In the genomic region with DNA sequence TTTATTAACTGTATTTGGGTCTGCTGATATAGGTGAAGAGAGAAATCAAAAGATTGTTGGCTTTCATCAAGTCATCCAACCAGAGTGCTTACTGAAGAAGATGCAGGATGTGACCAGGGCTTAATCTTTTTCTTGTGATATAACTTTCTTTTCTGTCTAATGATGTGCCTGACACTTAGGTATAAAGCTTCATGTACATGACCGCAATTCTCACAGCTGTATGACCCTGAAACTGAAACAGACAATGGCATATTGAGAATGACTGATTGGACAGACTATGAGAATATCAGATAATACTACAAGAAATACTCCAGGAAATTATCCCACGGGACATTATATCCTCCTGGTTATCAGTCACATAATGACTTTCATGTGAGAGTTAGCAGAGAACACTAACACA, we compare ENCODE assay signal across 32 cellular contexts.
"Had no signal": no experiment of that assay in that cellular context is flagged by ENCODE, and none has a peak within 500 bp of the region (broad histone marks: within the 10 kb centered on the region; RNA-seq: fewer than 3 reads in every experiment).

No MANE protein-coding gene starts in this region.

- H3K9ac ChIP-seq: SK-N-SH had no signal

- H3K4me2 ChIP-seq: PC-9, SK-N-SH had no signal

- H3K27ac ChIP-seq: PC-9, RWPE1, SJCRH30 had no signal

- H3K9me3 ChIP-seq: SJCRH30, SK-N-SH had no signal

- H3K27me3 ChIP-seq: SJCRH30 had no signal

- DNase-seq: NCI-H1048, NCI-H1092 treated with DMSO at 0.1 percent for 48 hours, NCI-H1105 treated with DMSO at 0.1 percent for 48 hours, NCI-H1417, NCI-H1436, NCI-H146, NCI-H1694, NCI-H187, NCI-H1930, NCI-H2029 treated with DMSO at 0.1 percent for 48 hours, NCI-H2081 treated with DMSO at 0.1 percent for 48 hours, NCI-H2107, NCI-H2171, NCI-H226, NCI-H446 treated with DMSO at 0.1 percent for 48 hours, NCI-H510A, NCI-H524, NCI-H526, NCI-H69, NCI-H748 treated with DMSO at 0.1 percent for 48 hours, NCI-H82, PC-9, SHP77, SIG-M5, SJCRH30, SK-N-SH, SW 1271, T-helper 1 cell had no signal

- FAIRE-seq: RCC 7860 had no signal

- H3K36me3 ChIP-seq: SJCRH30 had no signal

- H3K4me3 ChIP-seq: PC-9, SJCRH30 had no signal

- H3K4me1 ChIP-seq: SJCRH30 had no signal

- ATAC-seq: Panc1, Right ventricle myocardium inferior had no signal

- H2AFZ ChIP-seq: PC-9 had no signal
